ENCODE assay signal across 20 cellular contexts in genomic region chr21:44755227-44755626, GRCh38. TPM values are rescaled to one million over a fixed set of nuclear protein-coding genes. Genes with fewer than 3 reads are reported as not detected.
DNase-seq lines count a peak whose midpoint lies in the region; ATAC-seq, FAIRE-seq and TF ChIP-seq lines count a peak whose summit lies in the region.
"Had no signal": no experiment of that assay in that cellular context is flagged by ENCODE, and none has a peak within 500 bp of the region (broad histone marks: within the 10 kb centered on the region; RNA-seq: fewer than 3 reads in every experiment).

No MANE protein-coding gene starts in this region.

- WGBS in gastroesophageal sphincter (ENCODE audit: low coverage in 1 of 2), 2 donors = 70 to 90% methylated on average over 3 to 4 of the region's 5 CpGs
- WGBS in upper lobe of left lung, 2 donors = 62 to 69% methylated on average over 5 of the region's 5 CpGs

- no peaks in the 10 kb centered on the region for H3K79me2 ChIP-seq in osteoblast (ENCODE audit: insufficient read depth, low read length)

- no peak for TF ChIP-seq POLR2A in H54 (IDR thresholded peaks at IDR 0.05; ENCODE audit: low read depth, low read length)
- TF ChIP-seq POLR2A in gastroesophageal sphincter (IDR thresholded peaks at IDR 0.05) = no peak
- TF ChIP-seq POLR2A in upper lobe of left lung (IDR thresholded peaks at IDR 0.05) = no peak

- no peak overlapping the region for H3K4me2 ChIP-seq in osteoblast (ENCODE audit: insufficient read depth, low read length)

- no peaks in the 10 kb centered on the region for H4K20me1 ChIP-seq in osteoblast (ENCODE audit: insufficient read depth, low read length)

- in situ Hi-C loops in brain microvascular endothelial cell (cut with HindIII; ENCODE audit: low pct_ligation_motif_present, low sequenced_read_pairs) = no loop called here

- TF ChIP-seq CTCF in brain microvascular endothelial cell (IDR thresholded peaks at IDR 0.05; ENCODE audit: low read depth, low read length, missing control alignments) (no peak), osteoblast (IDR thresholded peaks at IDR 0.05; ENCODE audit: extremely low read depth, low read depth, low read length) (no peak), gastroesophageal sphincter (IDR thresholded peaks at IDR 0.05) (no peak), upper lobe of left lung (IDR thresholded peaks at IDR 0.05) (no peak)

- no peaks in the 10 kb centered on the region for H3K9me3 ChIP-seq in osteoblast (ENCODE audit: low read depth, low read length)
- peaks cover 0 to 26% (median 0%) of the 10 kb centered on the region in 3 donors for H3K9me3 ChIP-seq in gastroesophageal sphincter
- no peaks in the 10 kb centered on the region for H3K9me3 ChIP-seq in upper lobe of left lung
- H3K9me3 ChIP-seq: body of pancreas, Caco-2, pancreas, transverse colon had no signal

- no peaks in the 10 kb centered on the region for H3K4me1 ChIP-seq in osteoblast (ENCODE audit: insufficient read depth, low read length)
- H3K4me1 ChIP-seq in gastroesophageal sphincter = no peaks in the 10 kb centered on the region
- no peaks in the 10 kb centered on the region for H3K4me1 ChIP-seq in upper lobe of left lung
- H3K4me1 ChIP-seq: body of pancreas, Caco-2, pancreas, transverse colon had no signal

- H3K36me3 ChIP-seq in brain microvascular endothelial cell (replicated peaks) (no peaks in the 10 kb centered on the region), osteoblast (ENCODE audit: insufficient read depth, low read length) (no peaks in the 10 kb centered on the region), gastroesophageal sphincter (no peaks in the 10 kb centered on the region), upper lobe of left lung (no peaks in the 10 kb centered on the region)
- H3K36me3 ChIP-seq: pancreas, transverse colon had no signal

- no peak overlapping the region for H3K4me3 ChIP-seq in brain microvascular endothelial cell (ENCODE audit: low read depth, low read length)
- no peak overlapping the region for H3K4me3 ChIP-seq in osteoblast (ENCODE audit: insufficient read depth, low read length)
- H3K4me3 ChIP-seq in gastroesophageal sphincter = no peak overlapping the region
- H3K4me3 ChIP-seq in upper lobe of left lung = no peak overlapping the region
- H3K4me3 ChIP-seq: body of pancreas, pancreas, skin epidermis, transverse colon had no signal

- H3K27me3 ChIP-seq in brain microvascular endothelial cell (replicated peaks) (no peaks in the 10 kb centered on the region), osteoblast (ENCODE audit: insufficient read depth, low read length) (no peaks in the 10 kb centered on the region), gastroesophageal sphincter (peaks cover 42% of the 10 kb centered on the region), upper lobe of left lung (no peaks in the 10 kb centered on the region)
- H3K27me3 ChIP-seq: body of pancreas had no signal

- TF ChIP-seq RAD21 in Ishikawa (IDR thresholded peaks at IDR 0.05; ENCODE audit: low read depth) = peak; percentile 31; the same call in 1 of the 2 replicates

- FAIRE-seq in H54 (lab: Jason Lieb, UNC) = no peak
- FAIRE-seq: pancreas had no signal

- no peak overlapping the region for H3K27ac ChIP-seq in brain microvascular endothelial cell
- H3K27ac ChIP-seq in osteoblast (ENCODE audit: low read depth, low read length) = no peak overlapping the region
- H3K27ac ChIP-seq in gastroesophageal sphincter = no peak overlapping the region
- no peak overlapping the region for H3K27ac ChIP-seq in upper lobe of left lung
- H3K27ac ChIP-seq: body of pancreas, pancreas, skin epidermis, transverse colon had no signal

- no peak for TF ChIP-seq EP300 in Ishikawa (IDR thresholded peaks at IDR 0.05; ENCODE audit: borderline replicate concordance)
- no peak for TF ChIP-seq EP300 in gastroesophageal sphincter (IDR thresholded peaks at IDR 0.05)
- TF ChIP-seq EP300 in upper lobe of left lung (IDR thresholded peaks at IDR 0.05) = no peak

- peak; percentile 40 to 51 for DNase-seq in activated CD4-positive, alpha-beta T cell treated with anti-CD3 and anti-CD28 coated beads, Interleukin-2, amount 50 U/mL, for 48 hours
- DNase-seq in activated CD4-positive, alpha-beta T cell treated with anti-CD3 and anti-CD28 coated beads for 4 hours = no peak
- peak; percentile 50 for DNase-seq in brain microvascular endothelial cell
- peak; percentile 79 for DNase-seq in osteoblast (ENCODE audit: insufficient read length, low spot score, missing footprints)
- DNase-seq in H54 (ENCODE audit: insufficient read length, low spot score) = no peak
- no peak for DNase-seq in upper lobe of left lung
- DNase-seq: body of pancreas; Caco-2; effector CD4-positive, alpha-beta T cell; NCI-H1092 treated with DMSO at 0.1 percent for 48 hours; NCI-H226; pancreas; SW 1271; transverse colon had no signal

- no peak overlapping the region for H2AFZ ChIP-seq in osteoblast (ENCODE audit: low read length)

- ATAC-seq in gastroesophageal sphincter (no peak), upper lobe of left lung (ENCODE audit: low FRiP score in 2 of 2) (no peak)
- ATAC-seq: body of pancreas; left colon; pancreas; stimulated activated memory B cell treated with anti-CD40 and anti-IgM and Interleukin-4, amounts not matched to agents 10 μg/mL and 1 μg/mL and 100 μg/mL, for 72 hours had no signal

TF ChIP-seq in Ishikawa, 13 proteins besides CTCF, POLR2A, EP300 and RAD21:
- TF ChIP-seq NFIC (IDR thresholded peaks at IDR 0.05) = no peak
- no peak for TF ChIP-seq TEAD4 (IDR thresholded peaks at IDR 0.05)
- TF ChIP-seq, protein P1, sequence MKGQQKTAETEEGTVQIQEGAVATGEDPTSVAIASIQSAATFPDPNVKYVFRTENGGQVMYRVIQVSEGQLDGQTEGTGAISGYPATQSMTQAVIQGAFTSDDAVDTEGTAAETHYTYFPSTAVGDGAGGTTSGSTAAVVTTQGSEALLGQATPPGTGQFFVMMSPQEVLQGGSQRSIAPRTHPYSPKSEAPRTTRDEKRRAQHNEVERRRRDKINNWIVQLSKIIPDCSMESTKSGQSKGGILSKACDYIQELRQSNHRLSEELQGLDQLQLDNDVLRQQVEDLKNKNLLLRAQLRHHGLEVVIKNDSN (IDR thresholded peaks at IDR 0.05) = no peak
- no peak for TF ChIP-seq TAF1 (IDR thresholded peaks at IDR 0.05; ENCODE audit: low read depth)
- no peak for TF ChIP-seq YY1 (IDR thresholded peaks at IDR 0.05; ENCODE audit: low read depth)
- TF ChIP-seq CREB1 (IDR thresholded peaks at IDR 0.05; ENCODE audit: low read depth) = no peak
- TF ChIP-seq ZBTB7A (IDR thresholded peaks at IDR 0.05; ENCODE audit: low read depth) = no peak
- TF ChIP-seq FOXM1 (IDR thresholded peaks at IDR 0.05; ENCODE audit: borderline replicate concordance, low read depth) = no peak
- no peak for TF ChIP-seq MAX (IDR thresholded peaks at IDR 0.05)
- TF ChIP-seq EGR1 (IDR thresholded peaks at IDR 0.05) = no peak
- TF ChIP-seq, protein P2, sequence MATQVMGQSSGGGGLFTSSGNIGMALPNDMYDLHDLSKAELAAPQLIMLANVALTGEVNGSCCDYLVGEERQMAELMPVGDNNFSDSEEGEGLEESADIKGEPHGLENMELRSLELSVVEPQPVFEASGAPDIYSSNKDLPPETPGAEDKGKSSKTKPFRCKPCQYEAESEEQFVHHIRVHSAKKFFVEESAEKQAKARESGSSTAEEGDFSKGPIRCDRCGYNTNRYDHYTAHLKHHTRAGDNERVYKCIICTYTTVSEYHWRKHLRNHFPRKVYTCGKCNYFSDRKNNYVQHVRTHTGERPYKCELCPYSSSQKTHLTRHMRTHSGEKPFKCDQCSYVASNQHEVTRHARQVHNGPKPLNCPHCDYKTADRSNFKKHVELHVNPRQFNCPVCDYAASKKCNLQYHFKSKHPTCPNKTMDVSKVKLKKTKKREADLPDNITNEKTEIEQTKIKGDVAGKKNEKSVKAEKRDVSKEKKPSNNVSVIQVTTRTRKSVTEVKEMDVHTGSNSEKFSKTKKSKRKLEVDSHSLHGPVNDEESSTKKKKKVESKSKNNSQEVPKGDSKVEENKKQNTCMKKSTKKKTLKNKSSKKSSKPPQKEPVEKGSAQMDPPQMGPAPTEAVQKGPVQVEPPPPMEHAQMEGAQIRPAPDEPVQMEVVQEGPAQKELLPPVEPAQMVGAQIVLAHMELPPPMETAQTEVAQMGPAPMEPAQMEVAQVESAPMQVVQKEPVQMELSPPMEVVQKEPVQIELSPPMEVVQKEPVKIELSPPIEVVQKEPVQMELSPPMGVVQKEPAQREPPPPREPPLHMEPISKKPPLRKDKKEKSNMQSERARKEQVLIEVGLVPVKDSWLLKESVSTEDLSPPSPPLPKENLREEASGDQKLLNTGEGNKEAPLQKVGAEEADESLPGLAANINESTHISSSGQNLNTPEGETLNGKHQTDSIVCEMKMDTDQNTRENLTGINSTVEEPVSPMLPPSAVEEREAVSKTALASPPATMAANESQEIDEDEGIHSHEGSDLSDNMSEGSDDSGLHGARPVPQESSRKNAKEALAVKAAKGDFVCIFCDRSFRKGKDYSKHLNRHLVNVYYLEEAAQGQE (IDR thresholded peaks at IDR 0.05; ENCODE audit: low read depth) = no peak
- no peak for TF ChIP-seq CEBPB (IDR thresholded peaks at IDR 0.05)
- no peak for TF ChIP-seq TCF12 (IDR thresholded peaks at IDR 0.05; ENCODE audit: low read depth)

RNA-seq across cellular contexts. Expression of gene TSPEAR, which starts 43.9 kb away (rescaled TPM):
- not detected in 2 replicates for total RNA-seq in osteoblast
- total RNA-seq in gastroesophageal sphincter = not detected
- total RNA-seq in upper lobe of left lung = under 1 TPM in 2 of 6 donors, not detected in 4; 0.14 to 0.17 TPM
- total RNA-seq: transverse colon had no signal

RNA-seq across cellular contexts. Expression of gene UBE2G2, which starts 46.4 kb away (rescaled TPM):
- 75.3 and 94.3 TPM in 2 replicates for total RNA-seq in osteoblast
- total RNA-seq in gastroesophageal sphincter = 10 to 100 TPM; 48.3 to 93.4 (median 83.9) TPM
- total RNA-seq in upper lobe of left lung = 100 to 1,000 TPM in 1 of 6 donors, 10 to 100 TPM in 5; 74.4 to 218 (median 80.1) TPM

RNA-seq across cellular contexts. Expression of gene KRTAP10-12, which starts 58.3 kb away (rescaled TPM):
- total RNA-seq in osteoblast (not detected in 2 replicates), gastroesophageal sphincter (not detected), upper lobe of left lung (not detected)
- total RNA-seq: body of pancreas, Caco-2, left colon, mucosa of gallbladder, pancreas, transverse colon had no signal

Comparison
In these comparisons a context has a peak if more than half of its experiments do, and no peak if none do; other contexts are left out.
1. DNase-seq: peak in activated CD4-positive, alpha-beta T cell treated with anti-CD3 and anti-CD28 coated beads, Interleukin-2, amount 50 U/mL, for 48 hours (2 of 2), brain microvascular endothelial cell (single experiment) and osteoblast (single experiment); none in activated CD4-positive, alpha-beta T cell treated with anti-CD3 and anti-CD28 coated beads for 4 hours (0 of 2), H54 (single experiment) and upper lobe of left lung (0 of 2).